In the genomic region with DNA sequence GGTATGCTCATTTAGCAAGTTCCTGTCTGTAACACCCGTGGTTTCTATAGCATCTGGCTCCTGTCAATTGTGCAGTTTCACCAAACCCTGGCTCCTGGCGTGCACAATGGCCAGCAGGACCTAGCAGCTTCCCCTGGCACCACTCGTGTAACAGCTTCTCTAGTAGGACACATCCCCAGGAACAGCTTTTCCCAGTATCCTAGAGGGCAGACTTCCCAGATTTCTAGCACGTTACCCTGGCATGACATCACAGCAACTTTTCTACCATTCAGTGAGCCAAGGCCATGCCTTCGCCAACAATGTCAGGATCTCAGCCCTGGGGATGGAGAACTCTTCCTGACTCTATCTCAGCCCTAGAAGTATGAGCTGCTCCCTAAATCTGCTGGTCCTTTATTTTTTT, we compare ENCODE assay signal across 1 cellular context.
A peak's percentile ranks its signal among the peaks of the same experiment; 100 is the strongest.
TF ChIP-seq lines count a peak whose summit lies in the region.

No MANE protein-coding gene starts in this region.

TF ChIP-seq in GM12878, 131 proteins besides CTCF, POLR2A, EP300 and RAD21:
- no peak for TF ChIP-seq GATAD2B (conservative IDR thresholded peaks at IDR 0.05; ENCODE audit: low read depth)
- TF ChIP-seq, protein P1, sequence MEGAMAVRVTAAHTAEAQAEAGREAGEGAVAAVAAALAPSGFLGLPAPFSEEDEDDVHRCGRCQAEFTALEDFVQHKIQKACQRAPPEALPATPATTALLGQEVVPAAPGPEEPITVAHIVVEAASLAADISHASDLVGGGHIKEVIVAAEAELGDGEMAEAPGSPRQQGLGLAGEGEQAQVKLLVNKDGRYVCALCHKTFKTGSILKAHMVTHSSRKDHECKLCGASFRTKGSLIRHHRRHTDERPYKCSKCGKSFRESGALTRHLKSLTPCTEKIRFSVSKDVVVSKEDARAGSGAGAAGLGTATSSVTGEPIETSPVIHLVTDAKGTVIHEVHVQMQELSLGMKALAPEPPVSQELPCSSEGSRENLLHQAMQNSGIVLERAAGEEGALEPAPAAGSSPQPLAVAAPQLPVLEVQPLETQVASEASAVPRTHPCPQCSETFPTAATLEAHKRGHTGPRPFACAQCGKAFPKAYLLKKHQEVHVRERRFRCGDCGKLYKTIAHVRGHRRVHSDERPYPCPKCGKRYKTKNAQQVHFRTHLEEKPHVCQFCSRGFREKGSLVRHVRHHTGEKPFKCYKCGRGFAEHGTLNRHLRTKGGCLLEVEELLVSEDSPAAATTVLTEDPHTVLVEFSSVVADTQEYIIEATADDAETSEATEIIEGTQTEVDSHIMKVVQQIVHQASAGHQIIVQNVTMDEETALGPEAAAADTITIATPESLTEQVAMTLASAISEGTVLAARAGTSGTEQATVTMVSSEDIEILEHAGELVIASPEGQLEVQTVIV (IDR thresholded peaks at IDR 0.05; ENCODE audit: borderline replicate concordance, partially characterized antibody), result no peak
- TF ChIP-seq POLR2AphosphoS5 (IDR thresholded peaks at IDR 0.05; ENCODE audit: low read length), result 0 out of 2 replicates have a peak, but pooled peaks have one; percentile 42
- TF ChIP-seq NR2F1 (conservative IDR thresholded peaks at IDR 0.05), result no peak
- no peak for TF ChIP-seq SIX5 (IDR thresholded peaks at IDR 0.05; ENCODE audit: low read depth, low read length, severe bottlenecking)
